2 cellular contexts compared by ENCODE assay signal in genomic region chr11:27207025-27207650, GRCh38.
TF ChIP-seq lines count a peak whose summit lies in the region.

No MANE protein-coding gene starts in this region.

TF ChIP-seq in HEK293, 187 proteins besides CTCF, POLR2A, EP300 and RAD21 (continued from another document):
- TF ChIP-seq KLF17 (tag by site-specific recombination; IDR thresholded peaks at IDR 0.05) (no peak), ZNF580 (tag by site-specific recombination; IDR thresholded peaks at IDR 0.05) (no peak), ZEB2 (tag by site-specific recombination; IDR thresholded peaks at IDR 0.05) (no peak)
- TF ChIP-seq, protein P1, sequence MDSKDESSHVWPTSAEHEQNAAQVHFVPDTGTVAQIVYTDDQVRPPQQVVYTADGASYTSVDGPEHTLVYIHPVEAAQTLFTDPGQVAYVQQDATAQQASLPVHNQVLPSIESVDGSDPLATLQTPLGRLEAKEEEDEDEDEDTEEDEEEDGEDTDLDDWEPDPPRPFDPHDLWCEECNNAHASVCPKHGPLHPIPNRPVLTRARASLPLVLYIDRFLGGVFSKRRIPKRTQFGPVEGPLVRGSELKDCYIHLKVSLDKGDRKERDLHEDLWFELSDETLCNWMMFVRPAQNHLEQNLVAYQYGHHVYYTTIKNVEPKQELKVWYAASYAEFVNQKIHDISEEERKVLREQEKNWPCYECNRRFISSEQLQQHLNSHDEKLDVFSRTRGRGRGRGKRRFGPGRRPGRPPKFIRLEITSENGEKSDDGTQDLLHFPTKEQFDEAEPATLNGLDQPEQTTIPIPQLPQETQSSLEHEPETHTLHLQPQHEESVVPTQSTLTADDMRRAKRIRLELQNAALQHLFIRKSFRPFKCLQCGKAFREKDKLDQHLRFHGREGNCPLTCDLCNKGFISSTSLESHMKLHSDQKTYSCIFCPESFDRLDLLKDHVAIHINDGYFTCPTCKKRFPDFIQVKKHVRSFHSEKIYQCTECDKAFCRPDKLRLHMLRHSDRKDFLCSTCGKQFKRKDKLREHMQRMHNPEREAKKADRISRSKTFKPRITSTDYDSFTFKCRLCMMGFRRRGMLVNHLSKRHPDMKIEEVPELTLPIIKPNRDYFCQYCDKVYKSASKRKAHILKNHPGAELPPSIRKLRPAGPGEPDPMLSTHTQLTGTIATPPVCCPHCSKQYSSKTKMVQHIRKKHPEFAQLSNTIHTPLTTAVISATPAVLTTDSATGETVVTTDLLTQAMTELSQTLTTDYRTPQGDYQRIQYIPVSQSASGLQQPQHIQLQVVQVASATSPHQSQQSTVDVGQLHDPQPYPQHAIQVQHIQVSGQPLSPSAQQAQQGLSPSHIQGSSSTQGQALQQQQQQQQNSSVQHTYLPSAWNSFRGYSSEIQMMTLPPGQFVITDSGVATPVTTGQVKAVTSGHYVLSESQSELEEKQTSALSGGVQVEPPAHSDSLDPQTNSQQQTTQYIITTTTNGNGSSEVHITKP (tag by site-specific recombination; IDR thresholded peaks at IDR 0.05) = 0 out of 2 replicates have a peak, but pooled peaks have one; percentile 19

TF ChIP-seq in K562, 482 proteins besides CTCF, POLR2A, EP300 and RAD21 (continued from another document and continues in another):
- TF ChIP-seq ZBTB49 (CRISPR knock-in tag; IDR thresholded peaks at IDR 0.05; ENCODE audit: borderline replicate concordance) (no peak), KDM1A (IDR thresholded peaks at IDR 0.05) (no peak), SMARCE1 (IDR thresholded peaks at IDR 0.05) (0 out of 2 replicates have a peak, but pooled peaks have one; percentile 24), NR2F6 (CRISPR knock-in tag; IDR thresholded peaks at IDR 0.05) (no peak), NFE2 (IDR thresholded peaks at IDR 0.05; ENCODE audit: low read depth) (peak; percentile 80), THRA (IDR thresholded peaks at IDR 0.05) (no peak), TOE1 (IDR thresholded peaks at IDR 0.05; ENCODE audit: borderline replicate concordance) (no peak), TOE1 (CRISPR knock-in tag; IDR thresholded peaks at IDR 0.05; ENCODE audit: borderline replicate concordance, low read depth) (no peak), EHMT2 (IDR thresholded peaks at IDR 0.05) (no peak), SAP30 (IDR thresholded peaks at IDR 0.05; ENCODE audit: borderline replicate concordance, insufficient read depth, low read depth, low read length, poor library complexity, severe bottlenecking) (no peak), RFX5 (IDR thresholded peaks at IDR 0.05; ENCODE audit: low read depth, low read length) (no peak), ZNF766 (CRISPR knock-in tag; conservative IDR thresholded peaks at IDR 0.05) (no peak), SRSF7 (optimal IDR thresholded peaks at IDR 0.05; ENCODE audit: low read depth, low read length) (no peak), HNRNPH1 (optimal IDR thresholded peaks at IDR 0.05; ENCODE audit: low read depth, low read length) (no peak), RB1 (IDR thresholded peaks at IDR 0.05; ENCODE audit: low read depth) (no peak), ZNF764 (CRISPR knock-in tag; IDR thresholded peaks at IDR 0.05; ENCODE audit: low read depth) (no peak), ZNF280A (IDR thresholded peaks at IDR 0.05; ENCODE audit: low read depth, partially characterized antibody) (no peak), CCNT2 (IDR thresholded peaks at IDR 0.05; ENCODE audit: borderline replicate concordance, extremely low read depth, insufficient read length, low read depth, low read length) (no peak), KLF16 (IDR thresholded peaks at IDR 0.05) (no peak), ZBED1 (IDR thresholded peaks at IDR 0.05) (no peak), XRCC5 (IDR thresholded peaks at IDR 0.05; ENCODE audit: low read depth, low read length) (no peak), PPARD (CRISPR knock-in tag; IDR thresholded peaks at IDR 0.05) (no peak), NR3C1 (CRISPR knock-in tag; IDR thresholded peaks at IDR 0.05) (no peak), SMARCA4 (IDR thresholded peaks at IDR 0.05) (0 out of 2 replicates have a peak, but pooled peaks have one; percentile 14), FOXP4 (CRISPR knock-in tag; IDR thresholded peaks at IDR 0.05; ENCODE audit: borderline replicate concordance) (no peak), BRCA1 (IDR thresholded peaks at IDR 0.05) (no peak), BRCA1 (CRISPR knock-in tag; IDR thresholded peaks at IDR 0.05) (no peak), DIDO1 (tag; IDR thresholded peaks at IDR 0.05; ENCODE audit: low read depth) (no peak), HBP1 (CRISPR knock-in tag; IDR thresholded peaks at IDR 0.05) (no peak), TEAD2 (tag; IDR thresholded peaks at IDR 0.05) (no peak), NRF1 (conservative IDR thresholded peaks at IDR 0.05 in 1 of 2, IDR thresholded peaks at IDR 0.05 in 1 of 2) (no peak), ZKSCAN1 (IDR thresholded peaks at IDR 0.05; ENCODE audit: low read depth, low read length) (peak; percentile 97), HMGN3 (IDR thresholded peaks at IDR 0.05; ENCODE audit: borderline replicate concordance, extremely low read depth, insufficient read length, low read depth, low read length) (no peak)
- TF ChIP-seq, protein P2, sequence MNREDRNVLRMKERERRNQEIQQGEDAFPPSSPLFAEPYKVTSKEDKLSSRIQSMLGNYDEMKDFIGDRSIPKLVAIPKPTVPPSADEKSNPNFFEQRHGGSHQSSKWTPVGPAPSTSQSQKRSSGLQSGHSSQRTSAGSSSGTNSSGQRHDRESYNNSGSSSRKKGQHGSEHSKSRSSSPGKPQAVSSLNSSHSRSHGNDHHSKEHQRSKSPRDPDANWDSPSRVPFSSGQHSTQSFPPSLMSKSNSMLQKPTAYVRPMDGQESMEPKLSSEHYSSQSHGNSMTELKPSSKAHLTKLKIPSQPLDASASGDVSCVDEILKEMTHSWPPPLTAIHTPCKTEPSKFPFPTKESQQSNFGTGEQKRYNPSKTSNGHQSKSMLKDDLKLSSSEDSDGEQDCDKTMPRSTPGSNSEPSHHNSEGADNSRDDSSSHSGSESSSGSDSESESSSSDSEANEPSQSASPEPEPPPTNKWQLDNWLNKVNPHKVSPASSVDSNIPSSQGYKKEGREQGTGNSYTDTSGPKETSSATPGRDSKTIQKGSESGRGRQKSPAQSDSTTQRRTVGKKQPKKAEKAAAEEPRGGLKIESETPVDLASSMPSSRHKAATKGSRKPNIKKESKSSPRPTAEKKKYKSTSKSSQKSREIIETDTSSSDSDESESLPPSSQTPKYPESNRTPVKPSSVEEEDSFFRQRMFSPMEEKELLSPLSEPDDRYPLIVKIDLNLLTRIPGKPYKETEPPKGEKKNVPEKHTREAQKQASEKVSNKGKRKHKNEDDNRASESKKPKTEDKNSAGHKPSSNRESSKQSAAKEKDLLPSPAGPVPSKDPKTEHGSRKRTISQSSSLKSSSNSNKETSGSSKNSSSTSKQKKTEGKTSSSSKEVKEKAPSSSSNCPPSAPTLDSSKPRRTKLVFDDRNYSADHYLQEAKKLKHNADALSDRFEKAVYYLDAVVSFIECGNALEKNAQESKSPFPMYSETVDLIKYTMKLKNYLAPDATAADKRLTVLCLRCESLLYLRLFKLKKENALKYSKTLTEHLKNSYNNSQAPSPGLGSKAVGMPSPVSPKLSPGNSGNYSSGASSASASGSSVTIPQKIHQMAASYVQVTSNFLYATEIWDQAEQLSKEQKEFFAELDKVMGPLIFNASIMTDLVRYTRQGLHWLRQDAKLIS (CRISPR knock-in tag; IDR thresholded peaks at IDR 0.05) = no peak
- TF ChIP-seq, protein P3, sequence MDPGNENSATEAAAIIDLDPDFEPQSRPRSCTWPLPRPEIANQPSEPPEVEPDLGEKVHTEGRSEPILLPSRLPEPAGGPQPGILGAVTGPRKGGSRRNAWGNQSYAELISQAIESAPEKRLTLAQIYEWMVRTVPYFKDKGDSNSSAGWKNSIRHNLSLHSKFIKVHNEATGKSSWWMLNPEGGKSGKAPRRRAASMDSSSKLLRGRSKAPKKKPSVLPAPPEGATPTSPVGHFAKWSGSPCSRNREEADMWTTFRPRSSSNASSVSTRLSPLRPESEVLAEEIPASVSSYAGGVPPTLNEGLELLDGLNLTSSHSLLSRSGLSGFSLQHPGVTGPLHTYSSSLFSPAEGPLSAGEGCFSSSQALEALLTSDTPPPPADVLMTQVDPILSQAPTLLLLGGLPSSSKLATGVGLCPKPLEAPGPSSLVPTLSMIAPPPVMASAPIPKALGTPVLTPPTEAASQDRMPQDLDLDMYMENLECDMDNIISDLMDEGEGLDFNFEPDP (CRISPR knock-in tag; IDR thresholded peaks at IDR 0.05) = no peak
- TF ChIP-seq, protein P4, sequence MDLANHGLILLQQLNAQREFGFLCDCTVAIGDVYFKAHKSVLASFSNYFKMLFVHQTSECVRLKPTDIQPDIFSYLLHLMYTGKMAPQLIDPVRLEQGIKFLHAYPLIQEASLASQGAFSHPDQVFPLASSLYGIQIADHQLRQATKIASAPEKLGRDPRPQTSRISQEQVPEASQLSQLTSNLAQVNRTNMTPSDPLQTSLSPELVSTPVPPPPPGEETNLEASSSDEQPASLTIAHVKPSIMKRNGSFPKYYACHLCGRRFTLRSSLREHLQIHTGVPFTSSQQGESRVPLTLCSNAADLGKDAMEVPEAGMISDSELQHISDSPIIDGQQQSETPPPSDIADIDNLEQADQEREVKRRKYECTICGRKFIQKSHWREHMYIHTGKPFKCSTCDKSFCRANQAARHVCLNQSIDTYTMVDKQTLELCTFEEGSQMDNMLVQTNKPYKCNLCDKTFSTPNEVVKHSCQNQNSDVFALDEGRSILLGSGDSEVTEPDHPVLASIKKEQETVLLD (IDR thresholded peaks at IDR 0.05) = no peak
- TF ChIP-seq, protein P5, sequence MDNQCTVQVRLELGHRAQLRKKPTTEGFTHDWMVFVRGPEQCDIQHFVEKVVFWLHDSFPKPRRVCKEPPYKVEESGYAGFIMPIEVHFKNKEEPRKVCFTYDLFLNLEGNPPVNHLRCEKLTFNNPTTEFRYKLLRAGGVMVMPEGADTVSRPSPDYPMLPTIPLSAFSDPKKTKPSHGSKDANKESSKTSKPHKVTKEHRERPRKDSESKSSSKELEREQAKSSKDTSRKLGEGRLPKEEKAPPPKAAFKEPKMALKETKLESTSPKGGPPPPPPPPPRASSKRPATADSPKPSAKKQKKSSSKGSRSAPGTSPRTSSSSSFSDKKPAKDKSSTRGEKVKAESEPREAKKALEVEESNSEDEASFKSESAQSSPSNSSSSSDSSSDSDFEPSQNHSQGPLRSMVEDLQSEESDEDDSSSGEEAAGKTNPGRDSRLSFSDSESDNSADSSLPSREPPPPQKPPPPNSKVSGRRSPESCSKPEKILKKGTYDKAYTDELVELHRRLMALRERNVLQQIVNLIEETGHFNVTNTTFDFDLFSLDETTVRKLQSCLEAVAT (IDR thresholded peaks at IDR 0.05) = no peak
